ENCODE assay signal across 10 cellular contexts in genomic region chr7:78020874-78021249, GRCh38.
DNase-seq lines count a peak whose midpoint lies in the region; ATAC-seq and TF ChIP-seq lines count a peak whose summit lies in the region.
"Had no signal": no experiment of that assay in that cellular context is flagged by ENCODE, and none has a peak within 500 bp of the region (broad histone marks: within the 10 kb centered on the region; RNA-seq: fewer than 3 reads in every experiment).

No MANE protein-coding gene starts in this region.

- H2AFZ ChIP-seq in Loucy (ENCODE audit: low read length), result no peak overlapping the region; the same call in 1 of the 2 replicates

- H3K9me2 ChIP-seq in Loucy (replicated peaks; ENCODE audit: low read depth, low read length), result no peaks in the 10 kb centered on the region

- peaks cover 28% of the 10 kb centered on the region for H3K27me3 Mint-ChIP-seq in CD4-positive, CD25-positive, alpha-beta regulatory T cell
- no peaks in the 10 kb centered on the region for H3K27me3 Mint-ChIP-seq in neural crest cell (ENCODE audit: low read depth)

- no peaks in the 10 kb centered on the region for H4K20me1 ChIP-seq in Loucy (ENCODE audit: insufficient read depth, low read length, poor library complexity, severe bottlenecking)

- peaks cover 19% of the 10 kb centered on the region for H3K27me3 ChIP-seq in CD4-positive, CD25-positive, alpha-beta regulatory T cell (ENCODE audit: control insufficient read depth, insufficient read depth, low read length)
- no peaks in the 10 kb centered on the region for H3K27me3 ChIP-seq in Loucy (ENCODE audit: insufficient read depth, low read length, poor library complexity, severe bottlenecking)

- no peak for DNase-seq in CD4-positive, CD25-positive, alpha-beta regulatory T cell
- DNase-seq in caudate nucleus (lab: John Stamatoyannopoulos, UW) (no peak), neural crest cell (ENCODE audit: low read depth, low spot score) (no peak), SW480 (ENCODE audit: low spot score) (no peak), occipital lobe (lab: John Stamatoyannopoulos, UW) (no peak), SW 1271 (lab: John Stamatoyannopoulos, UW) (no peak)
- DNase-seq: activated CD8-positive, alpha-beta memory T cell treated with anti-CD3 and anti-CD28 coated beads, Interleukin-2, amount 50 U/mL, for 4 hours had no signal

- H3K9me3 Mint-ChIP-seq in CD4-positive, CD25-positive, alpha-beta regulatory T cell, result peaks cover 0 to 2% (median 0%) of the 10 kb centered on the region in 7 donors
- H3K9me3 Mint-ChIP-seq in neural crest cell, result no peaks in the 10 kb centered on the region
- H3K9me3 Mint-ChIP-seq: naive B cell had no signal

- H3K9ac ChIP-seq in Loucy (ENCODE audit: low read depth, low read length, poor library complexity, severe bottlenecking), result no peak overlapping the region

- no peak overlapping the region for H3K27ac ChIP-seq in CD4-positive, CD25-positive, alpha-beta regulatory T cell (ENCODE audit: insufficient read depth, low read length, poor library complexity, severe bottlenecking)
- peak overlapping the region; percentile 23 for H3K27ac ChIP-seq in caudate nucleus (ENCODE audit: low read depth, low read length)

- H3K4me3 Mint-ChIP-seq in CD4-positive, CD25-positive, alpha-beta regulatory T cell, result peak overlapping the region; percentile 70 to 94 (median 78)
- H3K4me3 Mint-ChIP-seq in neural crest cell, result peak overlapping the region; percentile 91

- peaks cover 4 to 16% (median 7%) of the 10 kb centered on the region in 4 donors for H3K4me1 Mint-ChIP-seq in CD4-positive, CD25-positive, alpha-beta regulatory T cell
- H3K4me1 Mint-ChIP-seq in neural crest cell, result peaks cover 24% of the 10 kb centered on the region

- ATAC-seq in CD4-positive, CD25-positive, alpha-beta regulatory T cell (ENCODE audit: low read depth in 2 of 2), result no peak
- ATAC-seq in HG02981 (IDR thresholded peaks at IDR 0.05; ENCODE audit: unreplicated experiment), result no peak

- no peak overlapping the region for H3K4me3 ChIP-seq in CD4-positive, CD25-positive, alpha-beta regulatory T cell (ENCODE audit: low read depth, low read length)
- H3K4me3 ChIP-seq in Loucy (ENCODE audit: low read length, poor library complexity, severe bottlenecking), result no peak overlapping the region

- H3K4me2 ChIP-seq in Loucy (ENCODE audit: low read depth, low read length, poor library complexity, severe bottlenecking), result peak overlapping the region; percentile 74

- no peaks in the 10 kb centered on the region for H3K36me3 Mint-ChIP-seq in CD4-positive, CD25-positive, alpha-beta regulatory T cell
- no peaks in the 10 kb centered on the region for H3K36me3 Mint-ChIP-seq in neural crest cell (ENCODE audit: low read depth)
- H3K36me3 Mint-ChIP-seq: naive B cell had no signal

- no peaks in the 10 kb centered on the region for H3K9me3 ChIP-seq in CD4-positive, CD25-positive, alpha-beta regulatory T cell (ENCODE audit: control insufficient read depth in 2 of 2, low read length in 2 of 2)
- no peaks in the 10 kb centered on the region for H3K9me3 ChIP-seq in Loucy (ENCODE audit: insufficient read depth, low read depth, low read length)

- H3K36me3 ChIP-seq in CD4-positive, CD25-positive, alpha-beta regulatory T cell (ENCODE audit: control insufficient read depth, insufficient read depth, low read length), result no peaks in the 10 kb centered on the region
- H3K36me3 ChIP-seq in Loucy (ENCODE audit: insufficient read depth, low read length), result no peaks in the 10 kb centered on the region

- peaks cover 4% of the 10 kb centered on the region; the same call in 1 of the 2 replicates for H3F3A ChIP-seq in Loucy (ENCODE audit: low read depth)

- H3K4me1 ChIP-seq in CD4-positive, CD25-positive, alpha-beta regulatory T cell (ENCODE audit: control insufficient read depth, insufficient read depth, low read length, poor library complexity, severe bottlenecking), result no peaks in the 10 kb centered on the region
- peaks cover 7% of the 10 kb centered on the region for H3K4me1 ChIP-seq in Loucy (ENCODE audit: insufficient read depth, low read length, poor library complexity, severe bottlenecking)

- H3K79me2 ChIP-seq in Loucy (ENCODE audit: insufficient read depth, low read length), result no peaks in the 10 kb centered on the region

- H3K27ac Mint-ChIP-seq in CD4-positive, CD25-positive, alpha-beta regulatory T cell, result no peak overlapping the region
- H3K27ac Mint-ChIP-seq in neural crest cell (ENCODE audit: unreplicated experiment), result no peak overlapping the region

- TF ChIP-seq CTCF in Loucy (conservative IDR thresholded peaks at IDR 0.05; ENCODE audit: low read length) (0 out of 2 replicates have a peak, but pooled peaks have one; percentile 3), neural crest cell (conservative IDR thresholded peaks at IDR 0.05) (no peak)
